29 cellular contexts compared by ENCODE assay signal in genomic region chr5:172894767-172895166, GRCh38.
DNase-seq lines count a peak whose midpoint lies in the region; ATAC-seq and TF ChIP-seq lines count a peak whose summit lies in the region.
"Had no signal": no experiment of that assay in that cellular context is flagged by ENCODE, and none has a peak within 500 bp of the region (broad histone marks: within the 10 kb centered on the region; RNA-seq: fewer than 3 reads in every experiment).

No MANE protein-coding gene starts in this region.

- H3K79me1 ChIP-seq in mesenchymal stem cell (replicated peaks; ENCODE audit: low read length, poor library complexity, severe bottlenecking) (peaks cover 16% of the 10 kb centered on the region), mesendoderm (ENCODE audit: low read length) (no peaks in the 10 kb centered on the region)

- H3K18ac ChIP-seq in mesenchymal stem cell (ENCODE audit: low read depth in 1 of 2, low read length in 2 of 2) = peak overlapping the region in 1 of 2 experiments; percentile 41
- no peak overlapping the region for H3K18ac ChIP-seq in mesendoderm (ENCODE audit: low read length)

- peaks cover 23% of the 10 kb centered on the region for H3F3A ChIP-seq in smooth muscle cell (ENCODE audit: low read depth)

- no peak overlapping the region for H4K91ac ChIP-seq in mesenchymal stem cell (ENCODE audit: low read length)

- no peak overlapping the region for H3K14ac ChIP-seq in mesenchymal stem cell (ENCODE audit: low read length in 2 of 2)

- no peak overlapping the region for H3K4me3 ChIP-seq in CD4-positive, CD25-positive, alpha-beta regulatory T cell (ENCODE audit: low read depth, low read length)
- H3K4me3 ChIP-seq in coronary artery (no peak overlapping the region), mesenchymal stem cell (ENCODE audit: insufficient read depth in 1 of 2, low read depth in 1 of 2, low read length in 2 of 2) (no peak overlapping the region), smooth muscle cell (no peak overlapping the region), mesendoderm (ENCODE audit: low read length) (no peak overlapping the region)
- H3K4me3 ChIP-seq: dorsolateral prefrontal cortex, right atrium auricular region had no signal

- WGBS in mesenchymal stem cell = over 99% methylated on average over 6 of the region's 6 CpGs
- WGBS in smooth muscle cell (ENCODE audit: low lambda C conversion rate) = 93% methylated on average over 6 of the region's 6 CpGs
- no CpG with 5 or more reads among the region's 6 CpGs for WGBS in mesendoderm (ENCODE audit: extremely low coverage, insufficient coverage, low lambda C conversion rate)

- peak overlapping the region; percentile 34 for H2AK5ac ChIP-seq in mesenchymal stem cell (ENCODE audit: low read length, severe bottlenecking)
- H2AK5ac ChIP-seq in mesendoderm (ENCODE audit: low read length) = no peak overlapping the region

- POLR2A ChIA-PET in naive thymus-derived CD8-positive, alpha-beta T cell (lab: Charles Lee) = no interaction called here

- H2BK120ac ChIP-seq in mesenchymal stem cell (ENCODE audit: low read depth, low read length) = no peak overlapping the region
- no peak overlapping the region for H2BK120ac ChIP-seq in mesendoderm (ENCODE audit: low read depth, low read length)

- H3K4me3 Mint-ChIP-seq in CD4-positive, CD25-positive, alpha-beta regulatory T cell = no peak overlapping the region
- H3K4me3 Mint-ChIP-seq in naive thymus-derived CD8-positive, alpha-beta T cell = no peak overlapping the region
- H3K4me3 Mint-ChIP-seq: activated CD4-positive, alpha-beta T cell treated with anti-CD3 and anti-CD28 coated beads, Interleukin-2, amount 10 ng/mL, durations not matched to agents 7 days and 5 days; activated CD8-positive, alpha-beta memory T cell treated with anti-CD3 and anti-CD28 coated beads, Interleukin-2, amount 10 ng/mL, durations not matched to agents 7 days and 5 days; brain; natural killer cell treated with Interleukin-12 subunit alpha and Interleukin-12 subunit beta and Interleukin-15 and Interleukin-18, amount 100 ng/mL, for 72 hours had no signal

- no peaks in the 10 kb centered on the region for H4K20me1 ChIP-seq in smooth muscle cell (ENCODE audit: low read depth)

- H2BK5ac ChIP-seq in mesenchymal stem cell (ENCODE audit: low read depth, low read length, poor library complexity, severe bottlenecking) (no peak overlapping the region), mesendoderm (ENCODE audit: low read length) (no peak overlapping the region)

- H3K36me3 ChIP-seq in CD4-positive, CD25-positive, alpha-beta regulatory T cell (ENCODE audit: control insufficient read depth, insufficient read depth, low read length) = peaks cover 22% of the 10 kb centered on the region
- H3K36me3 ChIP-seq in mesenchymal stem cell (ENCODE audit: control insufficient read depth in 1 of 2, insufficient read depth in 2 of 2, low read depth in 1 of 2, low read length in 2 of 2) = peaks cover 22 to 63% of the 10 kb centered on the region in 2 experiments
- H3K36me3 ChIP-seq in smooth muscle cell (ENCODE audit: low read depth) = no peaks in the 10 kb centered on the region
- peaks cover 2% of the 10 kb centered on the region for H3K36me3 ChIP-seq in mesendoderm (ENCODE audit: control insufficient read depth, insufficient read depth, low read length)
- H3K36me3 ChIP-seq: WERI-Rb-1 had no signal

- no peaks in the 10 kb centered on the region for H3K27me3 ChIP-seq in CD4-positive, CD25-positive, alpha-beta regulatory T cell (ENCODE audit: control insufficient read depth, insufficient read depth, low read length)
- H3K27me3 ChIP-seq in mesenchymal stem cell (ENCODE audit: control insufficient read depth in 1 of 2, insufficient read depth in 1 of 2, low read length in 2 of 2) (no peaks in the 10 kb centered on the region), smooth muscle cell (ENCODE audit: low read depth) (no peaks in the 10 kb centered on the region), mesendoderm (ENCODE audit: insufficient read depth, low read length, poor library complexity) (no peaks in the 10 kb centered on the region)
- H3K27me3 ChIP-seq: BE2C, dorsolateral prefrontal cortex, foreskin keratinocyte, right atrium auricular region had no signal

- peaks cover 0 to 10% (median 2%) of the 10 kb centered on the region in 4 donors for H3K4me1 Mint-ChIP-seq in CD4-positive, CD25-positive, alpha-beta regulatory T cell
- peaks cover 2 to 22% (median 12%) of the 10 kb centered on the region in 4 donors for H3K4me1 Mint-ChIP-seq in naive thymus-derived CD8-positive, alpha-beta T cell

- H2BK15ac ChIP-seq in mesenchymal stem cell (ENCODE audit: low read depth, poor library complexity, severe bottlenecking) = no peak overlapping the region
- H2BK15ac ChIP-seq in mesendoderm (replicated peaks; ENCODE audit: low read depth) = no peak overlapping the region

- H3K9me3 ChIP-seq in CD4-positive, CD25-positive, alpha-beta regulatory T cell (ENCODE audit: control insufficient read depth in 2 of 2, low read length in 2 of 2) = no peaks in the 10 kb centered on the region
- H3K9me3 ChIP-seq in mesenchymal stem cell (ENCODE audit: control insufficient read depth, low read length) (no peaks in the 10 kb centered on the region), smooth muscle cell (replicated peaks; ENCODE audit: low read depth) (no peaks in the 10 kb centered on the region)
- H3K9me3 ChIP-seq: BE2C, right atrium auricular region had no signal

- no peak overlapping the region for H3K56ac ChIP-seq in mesendoderm (ENCODE audit: low read length)

- ATAC-seq in CD4-positive, CD25-positive, alpha-beta regulatory T cell (ENCODE audit: low read depth in 2 of 2) = no peak
- no peak for ATAC-seq in naive thymus-derived CD8-positive, alpha-beta T cell
- ATAC-seq: activated CD8-positive, alpha-beta memory T cell treated with anti-CD3 and anti-CD28 coated beads, Interleukin-2, amount 10 ng/mL, durations not matched to agents 7 days and 5 days; foreskin keratinocyte; left cardiac atrium; natural killer cell treated with Interleukin-12 subunit alpha and Interleukin-12 subunit beta and Interleukin-15 and Interleukin-18, amount 100 ng/mL, for 72 hours; PC-3 had no signal

- peak overlapping the region in 2 of 3 donors; percentile 17 to 24 for H3K27ac Mint-ChIP-seq in CD4-positive, CD25-positive, alpha-beta regulatory T cell
- H3K27ac Mint-ChIP-seq in naive thymus-derived CD8-positive, alpha-beta T cell = peak overlapping the region in 2 of 10 donors; percentile 53 to 56
- H3K27ac Mint-ChIP-seq: activated CD4-positive, alpha-beta T cell treated with anti-CD3 and anti-CD28 coated beads, Interleukin-2, amount 10 ng/mL, durations not matched to agents 7 days and 5 days; activated CD8-positive, alpha-beta memory T cell treated with anti-CD3 and anti-CD28 coated beads, Interleukin-2, amount 10 ng/mL, durations not matched to agents 7 days and 5 days had no signal

- TF ChIP-seq CTCF in coronary artery (IDR thresholded peaks at IDR 0.05) = no peak
- TF ChIP-seq CTCF in smooth muscle cell (IDR thresholded peaks at IDR 0.05; ENCODE audit: borderline replicate concordance, insufficient read depth, poor library complexity, severe bottlenecking) = no peak

- no peaks in the 10 kb centered on the region for H3K27me3 Mint-ChIP-seq in CD4-positive, CD25-positive, alpha-beta regulatory T cell
- H3K27me3 Mint-ChIP-seq in naive thymus-derived CD8-positive, alpha-beta T cell = no peaks in the 10 kb centered on the region
- H3K27me3 Mint-ChIP-seq: activated CD4-positive, alpha-beta T cell treated with anti-CD3 and anti-CD28 coated beads, Interleukin-2, amount 10 ng/mL, durations not matched to agents 7 days and 5 days; activated CD8-positive, alpha-beta memory T cell treated with anti-CD3 and anti-CD28 coated beads, Interleukin-2, amount 10 ng/mL, durations not matched to agents 7 days and 5 days; brain; natural killer cell treated with Interleukin-12 subunit alpha and Interleukin-12 subunit beta and Interleukin-15 and Interleukin-18, amount 100 ng/mL, for 72 hours had no signal

- no peaks in the 10 kb centered on the region for H3K4me1 ChIP-seq in CD4-positive, CD25-positive, alpha-beta regulatory T cell (ENCODE audit: control insufficient read depth, insufficient read depth, low read length, poor library complexity, severe bottlenecking)
- H3K4me1 ChIP-seq in mesenchymal stem cell (ENCODE audit: control insufficient read depth, insufficient read depth, low read depth, low read length) (peaks cover 26% of the 10 kb centered on the region), smooth muscle cell (ENCODE audit: low read depth) (peaks cover 13% of the 10 kb centered on the region), mesendoderm (ENCODE audit: control insufficient read depth, low read depth, low read length) (no peaks in the 10 kb centered on the region)
- H3K4me1 ChIP-seq: BE2C had no signal

- H2AFZ ChIP-seq in mesenchymal stem cell (ENCODE audit: low read depth, low read length) (no peak overlapping the region), smooth muscle cell (ENCODE audit: low read depth) (no peak overlapping the region)

- no peaks in the 10 kb centered on the region for H3K9me3 Mint-ChIP-seq in CD4-positive, CD25-positive, alpha-beta regulatory T cell
- H3K9me3 Mint-ChIP-seq in naive thymus-derived CD8-positive, alpha-beta T cell = no peaks in the 10 kb centered on the region
- H3K9me3 Mint-ChIP-seq: activated CD4-positive, alpha-beta T cell treated with anti-CD3 and anti-CD28 coated beads, Interleukin-2, amount 10 ng/mL, durations not matched to agents 7 days and 5 days; brain; natural killer cell treated with Interleukin-12 subunit alpha and Interleukin-12 subunit beta and Interleukin-15 and Interleukin-18, amount 100 ng/mL, for 72 hours had no signal

- H3K79me2 ChIP-seq in smooth muscle cell (ENCODE audit: low read depth) (no peaks in the 10 kb centered on the region), mesendoderm (ENCODE audit: control insufficient read depth, insufficient read depth, low read length) (no peaks in the 10 kb centered on the region)

- no peak overlapping the region for H3K27ac ChIP-seq in CD4-positive, CD25-positive, alpha-beta regulatory T cell (ENCODE audit: insufficient read depth, low read length, poor library complexity, severe bottlenecking)
- H3K27ac ChIP-seq in coronary artery (peak overlapping the region; percentile 62 to 90), mesenchymal stem cell (ENCODE audit: low read length, poor library complexity, severe bottlenecking) (no peak overlapping the region), smooth muscle cell (ENCODE audit: low read depth) (peak overlapping the region; percentile 99), mesendoderm (ENCODE audit: low read depth, low read length) (no peak overlapping the region)
- H3K27ac ChIP-seq: foreskin keratinocyte, WERI-Rb-1 had no signal

- peak overlapping the region in 1 of 2 experiments; percentile 91 for H2BK12ac ChIP-seq in mesenchymal stem cell (ENCODE audit: low read length in 2 of 2)

- no peak overlapping the region for H4K8ac ChIP-seq in mesenchymal stem cell (ENCODE audit: low read length)
- no peak overlapping the region for H4K8ac ChIP-seq in mesendoderm (ENCODE audit: low read depth, low read length)

- H4K5ac ChIP-seq in mesendoderm (ENCODE audit: low read length) = no peak overlapping the region

- peak overlapping the region in 1 of 2 experiments; percentile 38 for H3K4ac ChIP-seq in mesenchymal stem cell (ENCODE audit: low read depth in 1 of 2, low read length in 2 of 2)
- H3K4ac ChIP-seq in mesendoderm (ENCODE audit: low read depth, low read length) = no peak overlapping the region

- peaks cover 25% of the 10 kb centered on the region for H3K36me3 Mint-ChIP-seq in CD4-positive, CD25-positive, alpha-beta regulatory T cell
- peaks cover 0 to 55% (median 16%) of the 10 kb centered on the region in 3 donors for H3K36me3 Mint-ChIP-seq in naive thymus-derived CD8-positive, alpha-beta T cell
- H3K36me3 Mint-ChIP-seq: activated CD8-positive, alpha-beta memory T cell treated with anti-CD3 and anti-CD28 coated beads, Interleukin-2, amount 10 ng/mL, durations not matched to agents 7 days and 5 days; natural killer cell treated with Interleukin-12 subunit alpha and Interleukin-12 subunit beta and Interleukin-15 and Interleukin-18, amount 100 ng/mL, for 72 hours had no signal

- H3K9ac ChIP-seq in mesenchymal stem cell (ENCODE audit: low read length) (no peak overlapping the region), smooth muscle cell (ENCODE audit: low read depth) (peak overlapping the region; percentile 8), mesendoderm (ENCODE audit: low read length) (no peak overlapping the region)

- DNase-seq in CD4-positive, CD25-positive, alpha-beta regulatory T cell = no peak
- DNase-seq in coronary artery (ENCODE audit: low spot score) (no peak), mesenchymal stem cell (no peak), smooth muscle cell (lab: John Stamatoyannopoulos, UW; ENCODE audit: unreplicated experiment) (no peak), T-helper 9 cell (no peak), mesendoderm (no peak)
- DNase-seq in stimulated activated CD4-positive, alpha-beta T cell treated with anti-CD3 and anti-CD28 coated beads, Interleukin-1b, Interleukin-23, amount 100 ng/mL, for 48 hours = no peak
- no peak for DNase-seq in naive thymus-derived CD8-positive, alpha-beta T cell
- DNase-seq: activated CD4-positive, alpha-beta T cell treated with anti-CD3 and anti-CD28 coated beads, Interleukin-2, amount 10 ng/mL, durations not matched to agents 7 days and 5 days; activated CD8-positive, alpha-beta memory T cell treated with anti-CD3 and anti-CD28 coated beads, Interleukin-2, amount 10 ng/mL, durations not matched to agents 7 days and 5 days; activated T-cell treated with anti-CD3 and anti-CD28 coated beads, Interleukin-2, amount 50 U/mL, for 48 hours; BE2C; cerebellar nuclear complex; DMS153; dorsolateral prefrontal cortex; foreskin keratinocyte; H7; left cardiac atrium; NCI-H1694 treated with DMSO at 0.1 percent for 48 hours; NCI-H2171 treated with DMSO at 0.1 percent for 48 hours; NCI-H524; NK-92 treated with Interleukin-12 subunit alpha and Interleukin-12 subunit beta, amount 100 ng/mL, for 24 hours; PC-3; SHP77 treated with DMSO at 0.1 percent for 48 hours; stimulated activated CD4-positive, alpha-beta T cell treated with anti-CD3 and anti-CD28 coated beads, Interleukin-4, amount 100 ng/mL, for 1 hour; WERI-Rb-1 had no signal

- H3K4me2 ChIP-seq in mesenchymal stem cell (ENCODE audit: low read length, poor library complexity, severe bottlenecking) = no peak overlapping the region
- no peak overlapping the region for H3K4me2 ChIP-seq in smooth muscle cell
- no peak overlapping the region for H3K4me2 ChIP-seq in mesendoderm (ENCODE audit: low read length)

- H3K23ac ChIP-seq in mesenchymal stem cell (ENCODE audit: low read length in 2 of 2) (no peak overlapping the region), mesendoderm (ENCODE audit: low read length) (no peak overlapping the region)

Comparison
In these comparisons a context has a peak if more than half of its experiments do, and no peak if none do; other contexts are left out.
1. H3K27ac ChIP-seq: peak in coronary artery (2 of 2) and smooth muscle cell (single experiment); none in CD4-positive, CD25-positive, alpha-beta regulatory T cell (single experiment), mesenchymal stem cell (single experiment) and mesendoderm (single experiment).